ENCODE assay signal across 15 cellular contexts in genomic region chr5:176540476-176540899, GRCh38. TPM values are rescaled to one million over a fixed set of nuclear protein-coding genes. Genes with fewer than 3 reads are reported as not detected.
A peak's percentile ranks its signal among the peaks of the same experiment; 100 is the strongest.
DNase-seq lines count a peak whose midpoint lies in the region; ATAC-seq, FAIRE-seq and TF ChIP-seq lines count a peak whose summit lies in the region.
"Had no signal": no experiment of that assay in that cellular context is flagged by ENCODE, and none has a peak within 500 bp of the region (broad histone marks: within the 10 kb centered on the region; RNA-seq: fewer than 3 reads in every experiment).

No MANE protein-coding gene starts in this region.

- intact Hi-C loops in CD4-positive, alpha-beta T cell (cut with DNase I, micrococcal nuclease), result loop anchor here in 1 of 2 experiments (5.0 kb wide), 2 partner anchors 38 to 107 kb away; partner anchors contain the start of gene TSPAN17
- intact Hi-C loops in PC-9 (cut with micrococcal nuclease; ENCODE audit: unreplicated experiment), result no loop called here

- peaks cover 41% of the 10 kb centered on the region for H3F3A ChIP-seq in PC-9 (ENCODE audit: insufficient read depth, low read depth)

- peak overlapping the region; percentile 100 for H3K27ac Mint-ChIP-seq in CD4-positive, alpha-beta T cell
- H3K27ac Mint-ChIP-seq in activated T-helper 17 cell treated with anti-CD3 and anti-CD28 coated beads, Interleukin-2, amount 50 U/mL, for 72 hours, result peak overlapping the region; percentile 88
- peak overlapping the region; percentile 71 for H3K27ac Mint-ChIP-seq in mesothelial cell of epicardium

- no peaks in the 10 kb centered on the region for H3K27me3 ChIP-seq in CD4-positive, alpha-beta T cell (ENCODE audit: control insufficient read depth, insufficient read depth, low read length)
- H3K27me3 ChIP-seq in HL-60 (ENCODE audit: insufficient read depth, poor library complexity, severe bottlenecking), result no peaks in the 10 kb centered on the region
- H3K27me3 ChIP-seq in small intestine (ENCODE audit: control insufficient read depth in 2 of 2, insufficient read depth in 2 of 2, low read length in 2 of 2), result no peaks in the 10 kb centered on the region
- no peaks in the 10 kb centered on the region for H3K27me3 ChIP-seq in PC-9 (ENCODE audit: insufficient read depth, low read depth)
- H3K27me3 ChIP-seq: ovary had no signal

- TF ChIP-seq CTCF in CD4-positive, alpha-beta T cell (IDR thresholded peaks at IDR 0.05), result no peak
- TF ChIP-seq CTCF in HL-60 (IDR thresholded peaks at IDR 0.05; ENCODE audit: insufficient read depth, low read length), result no peak
- TF ChIP-seq CTCF in mesothelial cell of epicardium (IDR thresholded peaks at IDR 0.05; ENCODE audit: unreplicated experiment), result no peak
- no peak for TF ChIP-seq CTCF in PC-9 (conservative IDR thresholded peaks at IDR 0.05)

- H3K79me2 ChIP-seq in PC-9 (ENCODE audit: low read depth), result peaks cover 22% of the 10 kb centered on the region

- no peak overlapping the region for H3K4me3 ChIP-seq in HL-60 (replicated peaks; ENCODE audit: insufficient read depth, low read length)
- H3K4me3 ChIP-seq in small intestine (ENCODE audit: low read depth in 1 of 2, low read length in 2 of 2), result no peak overlapping the region
- H3K4me3 ChIP-seq in PC-9, result no peak overlapping the region
- H3K4me3 ChIP-seq: ovary had no signal

- H3K4me1 Mint-ChIP-seq in CD4-positive, alpha-beta T cell (ENCODE audit: low read depth), result peaks cover 75% of the 10 kb centered on the region
- H3K4me1 Mint-ChIP-seq in activated T-helper 17 cell treated with anti-CD3 and anti-CD28 coated beads, Interleukin-2, amount 50 U/mL, for 72 hours, result peaks cover 13% of the 10 kb centered on the region
- H3K4me1 Mint-ChIP-seq in mesothelial cell of epicardium, result peaks cover 35% of the 10 kb centered on the region

- WGBS in small intestine, 3 donors, result 90 to 96% (median 93%) methylated on average over 8 of the region's 8 CpGs

- POLR2A ChIA-PET in CD4-positive, alpha-beta T cell (lab: Charles Lee), result interaction anchor here (1.0 to 9.9 kb wide), 7 partner anchors 10 to 124 kb away, joined by 3 to 126 read pairs (median 17); partner anchors contain the start of genes CLTB and FAF2
- POLR2A ChIA-PET in PC-9 (lab: Charles Lee; ENCODE audit: unreplicated experiment), result interaction anchor here (0.6 kb wide), 1 partner anchor 887 kb away, joined by 3 read pairs; no protein-coding TSS in a partner anchor

- H3K4me3 Mint-ChIP-seq in CD4-positive, alpha-beta T cell, result peak overlapping the region; percentile 92
- H3K4me3 Mint-ChIP-seq in activated T-helper 17 cell treated with anti-CD3 and anti-CD28 coated beads, Interleukin-2, amount 50 U/mL, for 72 hours, result peak overlapping the region; percentile 89
- peak overlapping the region; percentile 28 for H3K4me3 Mint-ChIP-seq in mesothelial cell of epicardium

- H3K27ac ChIP-seq in CD4-positive, alpha-beta T cell (ENCODE audit: low read depth, low read length), result peak overlapping the region; percentile 42
- H3K27ac ChIP-seq in HL-60 (replicated peaks), result peak overlapping the region; percentile 91
- H3K27ac ChIP-seq in small intestine (ENCODE audit: low read depth in 1 of 2, low read length in 1 of 2), result no peak overlapping the region
- H3K27ac ChIP-seq in PC-9, result no peak overlapping the region

- no peak overlapping the region for H3K4me2 ChIP-seq in PC-9

- H3K4me1 ChIP-seq in small intestine (ENCODE audit: control insufficient read depth in 2 of 2, insufficient read depth in 1 of 2, low read depth in 1 of 2, low read length in 1 of 2), result peaks cover 3 to 5% of the 10 kb centered on the region in 2 donors
- peaks cover 36% of the 10 kb centered on the region for H3K4me1 ChIP-seq in PC-9 (replicated peaks; ENCODE audit: insufficient read depth)

- no peaks in the 10 kb centered on the region for H3K9me3 ChIP-seq in CD4-positive, alpha-beta T cell (ENCODE audit: control insufficient read depth, low read length)
- no peaks in the 10 kb centered on the region for H3K9me3 ChIP-seq in small intestine (ENCODE audit: control insufficient read depth, low read depth)
- H3K9me3 ChIP-seq in PC-9 (ENCODE audit: insufficient read depth, low read depth), result no peaks in the 10 kb centered on the region
- H3K9me3 ChIP-seq: ovary had no signal

- H2AFZ ChIP-seq in PC-9, result no peak overlapping the region

- no TSS peak for BruUV-seq in PC-9 (replicated peaks; lab: Mats Ljungman, UMichigan)

- H3K27me3 Mint-ChIP-seq in CD4-positive, alpha-beta T cell, result no peaks in the 10 kb centered on the region
- no peaks in the 10 kb centered on the region for H3K27me3 Mint-ChIP-seq in activated T-helper 17 cell treated with anti-CD3 and anti-CD28 coated beads, Interleukin-2, amount 50 U/mL, for 72 hours
- no peaks in the 10 kb centered on the region for H3K27me3 Mint-ChIP-seq in mesothelial cell of epicardium (ENCODE audit: low read depth)

- peaks cover 30% of the 10 kb centered on the region for H3K36me3 Mint-ChIP-seq in CD4-positive, alpha-beta T cell (ENCODE audit: low read depth)
- peaks cover 19% of the 10 kb centered on the region for H3K36me3 Mint-ChIP-seq in activated T-helper 17 cell treated with anti-CD3 and anti-CD28 coated beads, Interleukin-2, amount 50 U/mL, for 72 hours (ENCODE audit: low read depth)
- no peaks in the 10 kb centered on the region for H3K36me3 Mint-ChIP-seq in mesothelial cell of epicardium

- H4K20me1 ChIP-seq in PC-9 (ENCODE audit: insufficient read depth), result 0 out of 2 replicates have a peak, but pooled peaks cover under 1% of the 10 kb centered on the region

- CTCF ChIA-PET in CD4-positive, alpha-beta T cell (lab: Charles Lee), result interaction anchor here (2.8 to 4.0 kb wide), 2 partner anchors 10 to 93 kb away, joined by 8 to 17 read pairs; partner anchors contain the start of gene FAF2
- CTCF ChIA-PET in PC-9 (lab: Charles Lee), result no interaction called here

- no peak for DNase-seq in CD4-positive, alpha-beta T cell
- DNase-seq in HL-60 (ENCODE audit: low read depth in 1 of 2, low spot score in 1 of 2) (no peak), mesothelial cell of epicardium (ENCODE audit: low spot score in 2 of 2, unreplicated experiment in 2 of 2) (no peak), small intestine (no peak), nucleus accumbens (lab: John Stamatoyannopoulos, UW) (no peak), PC-9 (no peak)
- DNase-seq: activated CD4-positive, CD25-positive, alpha-beta regulatory T cell; HCEC 1CT; KBM-7; left colon; NCI-H2029 treated with DMSO at 0.1 percent for 48 hours had no signal

- FAIRE-seq in small intestine (lab: Jason Lieb, UNC), result no peak
- FAIRE-seq: GM19239, RCC 7860 had no signal

- H3K36me3 ChIP-seq in small intestine (ENCODE audit: control insufficient read depth in 2 of 2, insufficient read depth in 2 of 2, low read length in 2 of 2), result no peaks in the 10 kb centered on the region
- no peaks in the 10 kb centered on the region for H3K36me3 ChIP-seq in PC-9 (ENCODE audit: low read depth)
- H3K36me3 ChIP-seq: ovary had no signal

- H3K9me3 Mint-ChIP-seq in CD4-positive, alpha-beta T cell, result no peaks in the 10 kb centered on the region
- H3K9me3 Mint-ChIP-seq in activated T-helper 17 cell treated with anti-CD3 and anti-CD28 coated beads, Interleukin-2, amount 50 U/mL, for 72 hours, result no peaks in the 10 kb centered on the region
- no peaks in the 10 kb centered on the region for H3K9me3 Mint-ChIP-seq in mesothelial cell of epicardium

- no peak for ATAC-seq in CD4-positive, alpha-beta T cell (ENCODE audit: poor library complexity)
- no peak for ATAC-seq in activated T-helper 17 cell treated with anti-CD3 and anti-CD28 coated beads, Interleukin-2, amount 50 U/mL, for 72 hours (replicated peaks)
- ATAC-seq: left colon had no signal

- H3K9me2 ChIP-seq in PC-9 (ENCODE audit: insufficient read depth), result no peaks in the 10 kb centered on the region

RNA-seq across cellular contexts. Expression of gene RNF44, which starts 3.3 kb away (rescaled TPM):
- 100 to 1,000 TPM; 208 to 217 TPM for total RNA-seq in CD4-positive, alpha-beta T cell
- 10 to 100 TPM; 85.3 to 88.1 TPM for total RNA-seq in activated T-helper 17 cell treated with anti-CD3 and anti-CD28 coated beads, Interleukin-2, amount 50 U/mL, for 72 hours
- total RNA-seq in mesothelial cell of epicardium (161 to 169 TPM (median 169 TPM) in 3 replicates), PC-9 (2021) (87.4 and 94.2 TPM in 2 replicates)
- 10 to 100 TPM; 13.5 to 27.0 (median 14.5) TPM for polyA plus RNA-seq in small intestine

RNA-seq across cellular contexts. Expression of gene CDHR2, which starts 8.7 kb away (rescaled TPM):
- 1 to 10 TPM; 1.6 to 2.0 TPM for total RNA-seq in CD4-positive, alpha-beta T cell
- under 1 TPM; 0.50 to 0.69 TPM for total RNA-seq in activated T-helper 17 cell treated with anti-CD3 and anti-CD28 coated beads, Interleukin-2, amount 50 U/mL, for 72 hours
- total RNA-seq in mesothelial cell of epicardium, result 0.45 to 1.1 TPM (median 0.50 TPM) in 3 replicates
- polyA plus RNA-seq in small intestine, result 100 to 1,000 TPM in 2 of 3 donors, 10 to 100 TPM in 1; 50.1 to 545 (median 411) TPM
- not detected in 2 replicates for total RNA-seq in PC-9 (2021)

Comparison
In these comparisons a context has a peak if more than half of its experiments do, and no peak if none do; other contexts are left out.
1. H3K27ac ChIP-seq: peak in CD4-positive, alpha-beta T cell (single experiment) and HL-60 (single experiment); none in small intestine (0 of 2) and PC-9 (single experiment).
2. H3K4me3 Mint-ChIP-seq: peak in every context shown above with its lines; median percentile 92 in CD4-positive, alpha-beta T cell; 89 in activated T-helper 17 cell treated with anti-CD3 and anti-CD28 coated beads, Interleukin-2, amount 50 U/mL, for 72 hours; 28 in mesothelial cell of epicardium.
3. Peak in every context shown above with its lines, with median percentiles within 50 percentile points of each other: H3K27ac Mint-ChIP-seq.